Comparison of ENCODE assay signal across 1 cellular context in the genomic region with DNA sequence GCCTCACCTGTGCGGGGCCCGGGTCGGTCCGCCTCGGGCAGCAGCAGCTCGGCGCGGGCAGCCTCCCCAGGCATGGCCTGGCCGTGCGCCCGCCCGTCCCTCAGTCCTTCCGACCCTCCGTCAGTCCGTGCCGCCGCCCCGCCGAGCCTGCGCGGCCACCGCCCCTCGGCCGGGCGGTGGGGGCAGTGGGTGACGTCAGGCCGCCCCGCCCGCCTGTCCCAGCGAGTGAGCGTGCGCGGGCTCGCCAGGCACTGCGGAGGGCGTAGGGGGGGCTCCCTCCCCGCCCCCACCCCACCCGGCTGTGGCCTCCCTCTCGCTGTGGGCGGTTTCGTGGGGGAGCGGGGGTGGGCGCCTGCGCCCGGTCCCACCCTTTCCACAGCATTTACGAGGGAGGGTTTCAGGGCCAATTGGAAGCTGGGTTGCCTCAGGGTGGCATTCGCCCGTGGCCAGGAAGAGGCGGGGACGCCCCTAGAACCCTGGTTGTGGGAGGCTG.
A peak's percentile ranks its signal among the peaks of the same experiment; 100 is the strongest.
TF ChIP-seq lines count a peak whose summit lies in the region.

A gene with protein sequence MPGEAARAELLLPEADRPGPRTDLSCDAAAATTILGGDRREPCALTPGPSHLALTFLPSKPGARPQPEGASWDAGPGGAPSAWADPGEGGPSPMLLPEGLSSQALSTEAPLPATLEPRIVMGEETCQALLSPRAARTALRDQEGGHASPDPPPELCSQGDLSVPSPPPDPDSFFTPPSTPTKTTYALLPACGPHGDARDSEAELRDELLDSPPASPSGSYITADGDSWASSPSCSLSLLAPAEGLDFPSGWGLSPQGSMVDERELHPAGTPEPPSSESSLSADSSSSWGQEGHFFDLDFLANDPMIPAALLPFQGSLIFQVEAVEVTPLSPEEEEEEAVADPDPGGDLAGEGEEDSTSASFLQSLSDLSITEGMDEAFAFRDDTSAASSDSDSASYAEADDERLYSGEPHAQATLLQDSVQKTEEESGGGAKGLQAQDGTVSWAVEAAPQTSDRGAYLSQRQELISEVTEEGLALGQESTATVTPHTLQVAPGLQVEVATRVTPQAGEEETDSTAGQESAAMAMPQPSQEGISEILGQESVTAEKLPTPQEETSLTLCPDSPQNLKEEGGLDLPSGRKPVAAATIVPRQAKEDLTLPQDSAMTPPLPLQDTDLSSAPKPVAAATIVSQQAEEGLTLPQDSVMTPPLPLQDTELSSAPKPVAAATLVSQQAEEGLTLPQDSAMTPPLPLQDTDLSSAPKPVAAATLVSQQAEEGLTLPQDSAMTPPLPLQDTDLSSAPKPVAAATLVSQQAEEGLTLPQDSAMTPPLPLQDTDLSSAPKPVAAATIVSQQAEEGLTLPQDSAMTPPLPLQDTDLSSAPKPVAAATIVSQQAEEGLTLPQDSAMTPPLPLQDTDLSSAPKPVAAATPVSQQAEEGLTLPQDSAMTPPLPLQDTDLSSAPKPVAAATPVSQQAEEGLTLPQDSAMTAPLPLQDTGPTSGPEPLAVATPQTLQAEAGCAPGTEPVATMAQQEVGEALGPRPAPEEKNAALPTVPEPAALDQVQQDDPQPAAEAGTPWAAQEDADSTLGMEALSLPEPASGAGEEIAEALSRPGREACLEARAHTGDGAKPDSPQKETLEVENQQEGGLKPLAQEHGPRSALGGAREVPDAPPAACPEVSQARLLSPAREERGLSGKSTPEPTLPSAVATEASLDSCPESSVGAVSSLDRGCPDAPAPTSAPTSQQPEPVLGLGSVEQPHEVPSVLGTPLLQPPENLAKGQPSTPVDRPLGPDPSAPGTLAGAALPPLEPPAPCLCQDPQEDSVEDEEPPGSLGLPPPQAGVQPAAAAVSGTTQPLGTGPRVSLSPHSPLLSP (N-terminal part only) (minus strand): TSS at position 149 of the 493 bp plus-strand sequence. CDS start 75 bp downstream, at position 74.

TF ChIP-seq in HEK293, 187 proteins besides CTCF, POLR2A, EP300 and RAD21 (continued from another document):
- TF ChIP-seq, protein P1, sequence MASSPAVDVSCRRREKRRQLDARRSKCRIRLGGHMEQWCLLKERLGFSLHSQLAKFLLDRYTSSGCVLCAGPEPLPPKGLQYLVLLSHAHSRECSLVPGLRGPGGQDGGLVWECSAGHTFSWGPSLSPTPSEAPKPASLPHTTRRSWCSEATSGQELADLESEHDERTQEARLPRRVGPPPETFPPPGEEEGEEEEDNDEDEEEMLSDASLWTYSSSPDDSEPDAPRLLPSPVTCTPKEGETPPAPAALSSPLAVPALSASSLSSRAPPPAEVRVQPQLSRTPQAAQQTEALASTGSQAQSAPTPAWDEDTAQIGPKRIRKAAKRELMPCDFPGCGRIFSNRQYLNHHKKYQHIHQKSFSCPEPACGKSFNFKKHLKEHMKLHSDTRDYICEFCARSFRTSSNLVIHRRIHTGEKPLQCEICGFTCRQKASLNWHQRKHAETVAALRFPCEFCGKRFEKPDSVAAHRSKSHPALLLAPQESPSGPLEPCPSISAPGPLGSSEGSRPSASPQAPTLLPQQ (tag by site-specific recombination; IDR thresholded peaks at IDR 0.05) = no peak
- TF ChIP-seq KLF16 (tag by site-specific recombination; IDR thresholded peaks at IDR 0.05) (0 out of 2 replicates have a peak, but pooled peaks have one; percentile 47), KLF7 (tag by site-specific recombination; IDR thresholded peaks at IDR 0.05; ENCODE audit: borderline replicate concordance) (0 out of 2 replicates have a peak, but pooled peaks have one; percentile 64), ZNF121 (tag by site-specific recombination; IDR thresholded peaks at IDR 0.05) (no peak), ZNF16 (tag by site-specific recombination; IDR thresholded peaks at IDR 0.05; ENCODE audit: low read depth) (no peak), ZNF501 (tag by site-specific recombination; IDR thresholded peaks at IDR 0.05) (no peak), ZBTB48 (tag by site-specific recombination; IDR thresholded peaks at IDR 0.05) (no peak), ZNF76 (tag by site-specific recombination; IDR thresholded peaks at IDR 0.05; ENCODE audit: borderline replicate concordance, low read depth) (peak; percentile 74; the same call in 1 of the 2 replicates), SP3 (tag by site-specific recombination; IDR thresholded peaks at IDR 0.05) (peak; percentile 87), MYNN (tag by site-specific recombination; IDR thresholded peaks at IDR 0.05; ENCODE audit: borderline replicate concordance) (no peak), GLIS2 (tag by site-specific recombination; IDR thresholded peaks at IDR 0.05) (peak; percentile 72), ZNF2 (tag by site-specific recombination; IDR thresholded peaks at IDR 0.05) (0 out of 2 replicates have a peak, but pooled peaks have one; percentile 16), ZFP69B (tag by site-specific recombination; IDR thresholded peaks at IDR 0.05) (no peak), ZNF248 (tag by site-specific recombination; IDR thresholded peaks at IDR 0.05) (no peak), EGR2 (tag by site-specific recombination; IDR thresholded peaks at IDR 0.05; ENCODE audit: low read depth) (peak; percentile 91), HOXD13 (CRISPR knock-in tag; IDR thresholded peaks at IDR 0.05; ENCODE audit: borderline replicate concordance) (no peak), ZBTB21 (tag by site-specific recombination; IDR thresholded peaks at IDR 0.05) (no peak), ZNF416 (tag by site-specific recombination; IDR thresholded peaks at IDR 0.05) (no peak), KLF9 (tag by site-specific recombination; IDR thresholded peaks at IDR 0.05; ENCODE audit: low read depth) (0 out of 2 replicates have a peak, but pooled peaks have one; percentile 38), ZNF292 (tag by site-specific recombination; IDR thresholded peaks at IDR 0.05; ENCODE audit: borderline replicate concordance, low read depth) (no peak), ZNF335 (tag by site-specific recombination; conservative IDR thresholded peaks at IDR 0.05) (0 out of 2 replicates have a peak, but pooled peaks have one; percentile 20), ZNF654 (tag by site-specific recombination; IDR thresholded peaks at IDR 0.05; ENCODE audit: low read depth) (no peak), ZNF843 (tag by site-specific recombination; IDR thresholded peaks at IDR 0.05) (no peak), ZSCAN30 (tag by site-specific recombination; IDR thresholded peaks at IDR 0.05) (0 out of 2 replicates have a peak, but pooled peaks have one; percentile 28), ZFHX2 (tag by site-specific recombination; conservative IDR thresholded peaks at IDR 0.05) (peak; percentile 98), ZNF341 (tag by site-specific recombination; IDR thresholded peaks at IDR 0.05; ENCODE audit: low read depth) (peak; percentile 66), KLF1 (tag by site-specific recombination; IDR thresholded peaks at IDR 0.05) (peak; percentile 93), SP7 (tag by site-specific recombination; IDR thresholded peaks at IDR 0.05) (peak; percentile 35; the same call in 1 of the 2 replicates), SP2 (tag by site-specific recombination; IDR thresholded peaks at IDR 0.05) (peak; percentile 79), ZNF155 (tag by site-specific recombination; IDR thresholded peaks at IDR 0.05) (no peak), ZNF561 (tag by site-specific recombination; IDR thresholded peaks at IDR 0.05; ENCODE audit: borderline replicate concordance) (no peak), ZNF146 (tag by site-specific recombination; IDR thresholded peaks at IDR 0.05) (no peak), ZNF521 (tag by site-specific recombination; IDR thresholded peaks at IDR 0.05) (no peak), ZNF629 (tag by site-specific recombination; IDR thresholded peaks at IDR 0.05) (0 out of 2 replicates have a peak, but pooled peaks have one; percentile 15), ZNF433 (tag by site-specific recombination; IDR thresholded peaks at IDR 0.05; ENCODE audit: low read depth) (no peak)
- TF ChIP-seq, protein P2, sequence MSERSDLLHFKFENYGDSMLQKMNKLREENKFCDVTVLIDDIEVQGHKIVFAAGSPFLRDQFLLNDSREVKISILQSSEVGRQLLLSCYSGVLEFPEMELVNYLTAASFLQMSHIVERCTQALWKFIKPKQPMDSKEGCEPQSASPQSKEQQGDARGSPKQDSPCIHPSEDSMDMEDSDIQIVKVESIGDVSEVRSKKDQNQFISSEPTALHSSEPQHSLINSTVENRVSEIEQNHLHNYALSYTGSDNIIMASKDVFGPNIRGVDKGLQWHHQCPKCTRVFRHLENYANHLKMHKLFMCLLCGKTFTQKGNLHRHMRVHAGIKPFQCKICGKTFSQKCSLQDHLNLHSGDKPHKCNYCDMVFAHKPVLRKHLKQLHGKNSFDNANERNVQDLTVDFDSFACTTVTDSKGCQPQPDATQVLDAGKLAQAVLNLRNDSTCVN (tag by site-specific recombination; optimal IDR thresholded peaks at IDR 0.05) = peak; percentile 69
- TF ChIP-seq, protein P3, sequence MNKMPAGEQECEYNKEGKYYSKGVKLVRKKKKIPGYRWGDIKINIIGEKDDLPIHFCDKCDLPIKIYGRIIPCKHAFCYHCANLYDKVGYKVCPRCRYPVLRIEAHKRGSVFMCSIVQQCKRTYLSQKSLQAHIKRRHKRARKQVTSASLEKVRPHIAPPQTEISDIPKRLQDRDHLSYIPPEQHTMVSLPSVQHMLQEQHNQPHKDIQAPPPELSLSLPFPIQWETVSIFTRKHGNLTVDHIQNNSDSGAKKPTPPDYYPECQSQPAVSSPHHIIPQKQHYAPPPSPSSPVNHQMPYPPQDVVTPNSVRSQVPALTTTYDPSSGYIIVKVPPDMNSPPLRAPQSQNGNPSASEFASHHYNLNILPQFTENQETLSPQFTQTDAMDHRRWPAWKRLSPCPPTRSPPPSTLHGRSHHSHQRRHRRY (tag by site-specific recombination; IDR thresholded peaks at IDR 0.05) = no peak
- TF ChIP-seq, protein P4, sequence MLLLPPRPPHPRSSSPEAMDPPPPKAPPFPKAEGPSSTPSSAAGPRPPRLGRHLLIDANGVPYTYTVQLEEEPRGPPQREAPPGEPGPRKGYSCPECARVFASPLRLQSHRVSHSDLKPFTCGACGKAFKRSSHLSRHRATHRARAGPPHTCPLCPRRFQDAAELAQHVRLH (tag by site-specific recombination; IDR thresholded peaks at IDR 0.05) = no peak
- TF ChIP-seq, protein P5, sequence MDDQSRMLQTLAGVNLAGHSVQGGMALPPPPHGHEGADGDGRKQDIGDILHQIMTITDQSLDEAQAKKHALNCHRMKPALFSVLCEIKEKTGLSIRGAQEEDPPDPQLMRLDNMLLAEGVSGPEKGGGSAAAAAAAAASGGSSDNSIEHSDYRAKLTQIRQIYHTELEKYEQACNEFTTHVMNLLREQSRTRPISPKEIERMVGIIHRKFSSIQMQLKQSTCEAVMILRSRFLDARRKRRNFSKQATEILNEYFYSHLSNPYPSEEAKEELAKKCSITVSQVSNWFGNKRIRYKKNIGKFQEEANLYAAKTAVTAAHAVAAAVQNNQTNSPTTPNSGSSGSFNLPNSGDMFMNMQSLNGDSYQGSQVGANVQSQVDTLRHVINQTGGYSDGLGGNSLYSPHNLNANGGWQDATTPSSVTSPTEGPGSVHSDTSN (CRISPR knock-in tag; IDR thresholded peaks at IDR 0.05) = no peak
- TF ChIP-seq, protein P6, sequence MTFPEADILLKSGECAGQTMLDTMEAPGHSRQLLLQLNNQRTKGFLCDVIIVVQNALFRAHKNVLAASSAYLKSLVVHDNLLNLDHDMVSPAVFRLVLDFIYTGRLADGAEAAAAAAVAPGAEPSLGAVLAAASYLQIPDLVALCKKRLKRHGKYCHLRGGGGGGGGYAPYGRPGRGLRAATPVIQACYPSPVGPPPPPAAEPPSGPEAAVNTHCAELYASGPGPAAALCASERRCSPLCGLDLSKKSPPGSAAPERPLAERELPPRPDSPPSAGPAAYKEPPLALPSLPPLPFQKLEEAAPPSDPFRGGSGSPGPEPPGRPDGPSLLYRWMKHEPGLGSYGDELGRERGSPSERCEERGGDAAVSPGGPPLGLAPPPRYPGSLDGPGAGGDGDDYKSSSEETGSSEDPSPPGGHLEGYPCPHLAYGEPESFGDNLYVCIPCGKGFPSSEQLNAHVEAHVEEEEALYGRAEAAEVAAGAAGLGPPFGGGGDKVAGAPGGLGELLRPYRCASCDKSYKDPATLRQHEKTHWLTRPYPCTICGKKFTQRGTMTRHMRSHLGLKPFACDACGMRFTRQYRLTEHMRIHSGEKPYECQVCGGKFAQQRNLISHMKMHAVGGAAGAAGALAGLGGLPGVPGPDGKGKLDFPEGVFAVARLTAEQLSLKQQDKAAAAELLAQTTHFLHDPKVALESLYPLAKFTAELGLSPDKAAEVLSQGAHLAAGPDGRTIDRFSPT (tag by site-specific recombination; IDR thresholded peaks at IDR 0.05) = peak; percentile 57; the same call in 1 of the 2 replicates
- TF ChIP-seq, protein P7, sequence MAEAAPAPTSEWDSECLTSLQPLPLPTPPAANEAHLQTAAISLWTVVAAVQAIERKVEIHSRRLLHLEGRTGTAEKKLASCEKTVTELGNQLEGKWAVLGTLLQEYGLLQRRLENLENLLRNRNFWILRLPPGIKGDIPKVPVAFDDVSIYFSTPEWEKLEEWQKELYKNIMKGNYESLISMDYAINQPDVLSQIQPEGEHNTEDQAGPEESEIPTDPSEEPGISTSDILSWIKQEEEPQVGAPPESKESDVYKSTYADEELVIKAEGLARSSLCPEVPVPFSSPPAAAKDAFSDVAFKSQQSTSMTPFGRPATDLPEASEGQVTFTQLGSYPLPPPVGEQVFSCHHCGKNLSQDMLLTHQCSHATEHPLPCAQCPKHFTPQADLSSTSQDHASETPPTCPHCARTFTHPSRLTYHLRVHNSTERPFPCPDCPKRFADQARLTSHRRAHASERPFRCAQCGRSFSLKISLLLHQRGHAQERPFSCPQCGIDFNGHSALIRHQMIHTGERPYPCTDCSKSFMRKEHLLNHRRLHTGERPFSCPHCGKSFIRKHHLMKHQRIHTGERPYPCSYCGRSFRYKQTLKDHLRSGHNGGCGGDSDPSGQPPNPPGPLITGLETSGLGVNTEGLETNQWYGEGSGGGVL (tag by site-specific recombination; IDR thresholded peaks at IDR 0.05) = peak; percentile 97
- TF ChIP-seq, protein P8, sequence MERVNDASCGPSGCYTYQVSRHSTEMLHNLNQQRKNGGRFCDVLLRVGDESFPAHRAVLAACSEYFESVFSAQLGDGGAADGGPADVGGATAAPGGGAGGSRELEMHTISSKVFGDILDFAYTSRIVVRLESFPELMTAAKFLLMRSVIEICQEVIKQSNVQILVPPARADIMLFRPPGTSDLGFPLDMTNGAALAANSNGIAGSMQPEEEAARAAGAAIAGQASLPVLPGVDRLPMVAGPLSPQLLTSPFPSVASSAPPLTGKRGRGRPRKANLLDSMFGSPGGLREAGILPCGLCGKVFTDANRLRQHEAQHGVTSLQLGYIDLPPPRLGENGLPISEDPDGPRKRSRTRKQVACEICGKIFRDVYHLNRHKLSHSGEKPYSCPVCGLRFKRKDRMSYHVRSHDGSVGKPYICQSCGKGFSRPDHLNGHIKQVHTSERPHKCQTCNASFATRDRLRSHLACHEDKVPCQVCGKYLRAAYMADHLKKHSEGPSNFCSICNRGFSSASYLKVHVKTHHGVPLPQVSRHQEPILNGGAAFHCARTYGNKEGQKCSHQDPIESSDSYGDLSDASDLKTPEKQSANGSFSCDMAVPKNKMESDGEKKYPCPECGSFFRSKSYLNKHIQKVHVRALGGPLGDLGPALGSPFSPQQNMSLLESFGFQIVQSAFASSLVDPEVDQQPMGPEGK (tag by site-specific recombination; IDR thresholded peaks at IDR 0.05) = peak; percentile 73
- TF ChIP-seq, protein P9, sequence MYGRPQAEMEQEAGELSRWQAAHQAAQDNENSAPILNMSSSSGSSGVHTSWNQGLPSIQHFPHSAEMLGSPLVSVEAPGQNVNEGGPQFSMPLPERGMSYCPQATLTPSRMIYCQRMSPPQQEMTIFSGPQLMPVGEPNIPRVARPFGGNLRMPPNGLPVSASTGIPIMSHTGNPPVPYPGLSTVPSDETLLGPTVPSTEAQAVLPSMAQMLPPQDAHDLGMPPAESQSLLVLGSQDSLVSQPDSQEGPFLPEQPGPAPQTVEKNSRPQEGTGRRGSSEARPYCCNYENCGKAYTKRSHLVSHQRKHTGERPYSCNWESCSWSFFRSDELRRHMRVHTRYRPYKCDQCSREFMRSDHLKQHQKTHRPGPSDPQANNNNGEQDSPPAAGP (tag by site-specific recombination; IDR thresholded peaks at IDR 0.05) = peak; percentile 50; the same call in 1 of the 2 replicates
